In the genomic region with DNA sequence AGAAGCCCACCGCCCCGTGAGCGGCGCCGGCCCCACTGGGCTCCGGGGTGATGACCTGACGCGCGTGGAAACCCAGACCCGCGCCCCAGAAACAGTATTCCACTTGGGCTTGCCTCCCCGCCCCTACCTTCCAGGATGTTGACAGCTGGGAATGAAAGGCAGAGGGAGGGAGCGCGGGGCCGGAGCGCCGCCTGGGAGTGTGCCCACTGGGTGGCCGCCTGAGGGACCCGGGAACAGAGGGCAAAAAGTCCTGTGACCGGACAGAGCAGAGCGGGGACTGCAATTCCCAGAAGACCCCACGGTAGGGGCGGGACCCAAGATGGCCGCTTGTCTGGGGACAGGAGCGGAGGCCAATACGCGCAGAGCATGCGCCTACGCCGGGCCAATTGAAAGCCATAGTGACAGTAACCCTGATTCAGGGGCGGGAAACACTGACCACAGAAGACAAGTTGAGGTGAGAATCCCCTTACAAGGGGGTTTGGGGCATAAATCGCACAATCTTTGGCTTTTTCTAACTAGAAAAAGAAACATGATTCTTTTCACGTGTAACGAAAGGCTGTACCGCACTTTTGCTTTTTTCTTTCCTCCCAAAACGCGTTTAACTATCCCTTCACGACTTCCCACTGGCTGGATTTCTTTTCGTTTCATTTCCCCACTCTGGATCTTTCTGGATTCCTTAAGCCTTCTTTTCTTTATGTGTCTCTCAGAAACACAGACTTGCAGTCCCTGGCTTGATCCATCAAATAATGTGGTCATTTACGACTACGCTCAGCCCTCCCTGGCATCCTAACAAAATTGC, we compare ENCODE assay signal across 1 cellular context.
A peak's percentile ranks its signal among the peaks of the same experiment; 100 is the strongest.
TF ChIP-seq lines count a peak whose summit lies in the region.

A gene (minus strand): TSS at position 279 of the 799 bp plus-strand sequence.

TF ChIP-seq in WTC11, 78 proteins besides CTCF, POLR2A, EP300 and RAD21 (continued from another document):
- TF ChIP-seq, protein P1, sequence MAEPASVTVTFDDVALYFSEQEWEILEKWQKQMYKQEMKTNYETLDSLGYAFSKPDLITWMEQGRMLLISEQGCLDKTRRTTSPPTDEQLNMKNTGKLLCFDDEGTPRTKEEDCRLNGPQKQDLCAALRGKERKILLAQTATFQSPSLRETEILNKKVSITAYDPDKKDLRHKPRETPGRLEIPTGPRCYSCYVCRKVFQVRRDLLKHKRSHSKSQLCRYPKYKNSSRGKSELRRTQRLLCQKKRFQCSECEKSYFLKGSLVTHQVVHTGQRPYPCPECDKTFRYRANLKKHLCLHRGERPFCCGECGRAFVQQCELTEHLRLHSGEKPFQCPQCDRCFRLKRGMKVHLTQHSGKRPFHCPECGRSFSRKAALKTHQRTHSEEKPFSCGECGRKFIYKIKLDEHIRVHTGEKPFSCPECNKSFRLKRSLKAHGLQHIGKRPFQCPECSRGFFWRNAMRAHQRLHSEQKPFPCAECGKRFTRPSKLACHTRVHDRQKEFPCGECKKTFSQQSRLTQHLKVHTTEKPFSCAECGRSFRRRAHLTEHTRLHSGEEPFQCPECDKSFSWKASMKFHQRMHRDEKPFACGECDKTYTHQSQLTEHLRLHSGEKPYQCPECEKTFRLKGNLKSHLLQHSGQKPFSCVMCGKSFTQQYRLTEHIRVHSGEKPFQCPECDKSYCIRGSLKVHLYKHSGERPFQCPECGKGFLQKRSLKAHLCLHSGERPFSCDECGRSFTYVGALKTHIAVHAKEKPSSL (CRISPR knock-in tag; conservative IDR thresholded peaks at IDR 0.05) = no peak
- peak; percentile 96 for TF ChIP-seq SP1 (CRISPR knock-in tag; conservative IDR thresholded peaks at IDR 0.05)
- TF ChIP-seq, protein P2, sequence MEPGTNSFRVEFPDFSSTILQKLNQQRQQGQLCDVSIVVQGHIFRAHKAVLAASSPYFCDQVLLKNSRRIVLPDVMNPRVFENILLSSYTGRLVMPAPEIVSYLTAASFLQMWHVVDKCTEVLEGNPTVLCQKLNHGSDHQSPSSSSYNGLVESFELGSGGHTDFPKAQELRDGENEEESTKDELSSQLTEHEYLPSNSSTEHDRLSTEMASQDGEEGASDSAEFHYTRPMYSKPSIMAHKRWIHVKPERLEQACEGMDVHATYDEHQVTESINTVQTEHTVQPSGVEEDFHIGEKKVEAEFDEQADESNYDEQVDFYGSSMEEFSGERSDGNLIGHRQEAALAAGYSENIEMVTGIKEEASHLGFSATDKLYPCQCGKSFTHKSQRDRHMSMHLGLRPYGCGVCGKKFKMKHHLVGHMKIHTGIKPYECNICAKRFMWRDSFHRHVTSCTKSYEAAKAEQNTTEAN (CRISPR knock-in tag; IDR thresholded peaks at IDR 0.05) = no peak
